ENCODE assay signal across 36 cellular contexts in the genomic region with DNA sequence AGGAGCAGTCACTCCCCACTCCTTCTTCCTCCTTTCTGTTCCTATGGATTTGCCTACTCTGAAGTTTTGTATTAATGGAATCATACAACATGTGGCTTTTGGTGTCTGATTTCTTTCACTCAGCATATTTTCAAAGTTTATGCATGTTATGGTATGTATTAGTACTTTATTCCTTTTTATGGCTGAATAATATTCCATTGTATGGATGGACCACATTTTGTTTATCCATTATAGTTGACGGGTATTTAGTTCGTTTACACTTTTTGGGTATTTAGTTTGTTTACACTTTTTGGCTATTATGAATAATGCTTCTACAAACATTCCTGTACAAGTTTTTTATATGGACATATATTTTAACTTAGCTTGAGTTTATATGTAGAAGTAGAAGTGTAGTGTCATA.
"Had no signal": no experiment of that assay in that cellular context is flagged by ENCODE, and none has a peak within 500 bp of the region (broad histone marks: within the 10 kb centered on the region; RNA-seq: fewer than 3 reads in every experiment).

No MANE protein-coding gene starts in this region.

- H3K27ac Mint-ChIP-seq: activated B cell treated with CpG ODN at 0.5 μM for 24 hours; activated CD4-positive, alpha-beta memory T cell treated with anti-CD3 and anti-CD28 coated beads for 36 hours; activated CD4-positive, alpha-beta T cell treated with anti-CD3 and anti-CD28 coated beads, Interleukin-2, amount 10 ng/mL, durations not matched to agents 24 days and 14 days; activated CD8-positive, alpha-beta T cell treated with anti-CD3 and anti-CD28 coated beads for 36 hours; activated naive CD4-positive, alpha-beta T cell treated with anti-CD3 and anti-CD28 coated beads for 36 hours; activated naive CD4-positive, alpha-beta T cell treated with anti-CD3 and anti-CD28 coated beads, Interleukin-2, amount 50 U/mL, for 72 hours; activated naive CD8-positive, alpha-beta T cell treated with anti-CD3 and anti-CD28 coated beads for 36 hours; activated T-cell treated with anti-CD3 and anti-CD28 coated beads, Interleukin-2, amount 50 U/mL, for 72 hours; activated T-helper 1 cell treated with anti-CD3 and anti-CD28 coated beads, Interleukin-12 subunit alpha, Interleukin-12 subunit beta, Interleukin-2, Interleukin-4 antibody, amounts not matched to agents 30 ng/mL and 10 ng/mL and 1 ng/mL, durations not matched to agents 14 hours and 24 hours and 36 hours; activated T-helper 17 cell treated with anti-CD3 and anti-CD28 coated beads, Interleukin-2, amount 50 U/mL, for 72 hours; T-helper 1 cell treated with Interleukin-12 subunit alpha and Interleukin-12 subunit beta and Interleukin-4 antibody, amounts not matched to agents 30 μg/mL and 1 μg/mL, for 36 hours; T-helper 2 cell treated with Interferon-gamma antibody and Interleukin-4, amounts not matched to agents 5 μg/mL and 100 μg/mL, for 36 hours had no signal

- H3K4me3 ChIP-seq: adrenal gland, body of pancreas, breast epithelium had no signal

- H3K4me1 ChIP-seq: adrenal gland, body of pancreas, breast epithelium had no signal

- H3K36me3 ChIP-seq: adrenal gland, brain microvascular endothelial cell, breast epithelium had no signal

- H3K27me3 ChIP-seq: adrenal gland, body of pancreas, brain microvascular endothelial cell, breast epithelium had no signal

- DNase-seq: activated B cell treated with CpG ODN at 0.5 μM for 24 hours; activated CD4-positive, alpha-beta memory T cell treated with anti-CD3 and anti-CD28 coated beads for 36 hours; activated CD4-positive, alpha-beta T cell treated with anti-CD3 and anti-CD28 coated beads, Interleukin-2, amount 10 ng/mL, durations not matched to agents 24 days and 14 days; activated CD4-positive, alpha-beta T cell treated with anti-CD3 and anti-CD28 coated beads, Interleukin-2, amount 50 U/mL, for 1 hour; activated CD4-positive, alpha-beta T cell treated with anti-CD3 and anti-CD28 coated beads, Interleukin-2, amount 50 U/mL, for 4 hours; activated CD4-positive, CD25-positive, alpha-beta regulatory T cell treated with anti-CD3 and anti-CD28 coated beads, Interleukin-2, amount 50 U/mL, for 72 hours; activated CD8-positive, alpha-beta memory T cell treated with anti-CD3 and anti-CD28 coated beads, Interleukin-2, amount 50 U/mL, for 4 hours; activated CD8-positive, alpha-beta T cell treated with anti-CD3 and anti-CD28 coated beads for 36 hours; activated effector memory CD4-positive, alpha-beta T cell treated with anti-CD3 and anti-CD28 coated beads, Interleukin-2, amount 50 U/mL, for 16 hours; activated gamma-delta T cell treated with Interleukin-2 at 50 U/mL for 16 hours; activated naive CD4-positive, alpha-beta T cell; activated naive CD4-positive, alpha-beta T cell treated with anti-CD3 and anti-CD28 coated beads for 36 hours; activated naive CD4-positive, alpha-beta T cell treated with anti-CD3 and anti-CD28 coated beads, Interleukin-2, amount 50 U/mL, for 16 hours; activated naive CD8-positive, alpha-beta T cell treated with anti-CD3 and anti-CD28 coated beads for 36 hours; activated T-cell treated with anti-CD3 and anti-CD28 coated beads for 4 hours; activated T-cell treated with anti-CD3 and anti-CD28 coated beads, Interleukin-2, amount 50 U/mL, for 1 hour; activated T-cell treated with anti-CD3 and anti-CD28 coated beads, Interleukin-2, amount 50 U/mL, for 4 hours; activated T-cell treated with anti-CD3 and anti-CD28 coated beads, Interleukin-2, amount 50 U/mL, for 72 hours; adrenal gland; amniotic stem cell; aorta; body of pancreas; brain microvascular endothelial cell; central memory CD4-positive, alpha-beta T cell; T-helper 1 cell; T-helper 2 cell; T-helper 9 cell had no signal

- FAIRE-seq: astrocyte, TTC549 had no signal

- H3K9me3 Mint-ChIP-seq: activated B cell treated with CpG ODN at 0.5 μM for 24 hours; activated T-helper 17 cell treated with anti-CD3 and anti-CD28 coated beads, Interleukin-2, amount 50 U/mL, for 72 hours had no signal

- H3K4me3 Mint-ChIP-seq: activated B cell treated with CpG ODN at 0.5 μM for 24 hours; activated CD4-positive, alpha-beta memory T cell treated with anti-CD3 and anti-CD28 coated beads for 36 hours; activated CD4-positive, alpha-beta T cell treated with anti-CD3 and anti-CD28 coated beads, Interleukin-2, amount 10 ng/mL, durations not matched to agents 24 days and 14 days; activated CD8-positive, alpha-beta T cell treated with anti-CD3 and anti-CD28 coated beads for 36 hours; activated naive CD4-positive, alpha-beta T cell treated with anti-CD3 and anti-CD28 coated beads for 36 hours; activated naive CD8-positive, alpha-beta T cell treated with anti-CD3 and anti-CD28 coated beads for 36 hours; activated T-cell treated with anti-CD3 and anti-CD28 coated beads, Interleukin-2, amount 50 U/mL, for 4 hours; activated T-cell treated with anti-CD3 and anti-CD28 coated beads, Interleukin-2, amount 50 U/mL, for 72 hours; activated T-helper 1 cell treated with anti-CD3 and anti-CD28 coated beads, Interleukin-12 subunit alpha, Interleukin-12 subunit beta, Interleukin-2, Interleukin-4 antibody, amounts not matched to agents 30 ng/mL and 10 ng/mL and 1 ng/mL, durations not matched to agents 14 hours and 24 hours and 36 hours; activated T-helper 17 cell treated with anti-CD3 and anti-CD28 coated beads, Interleukin-2, amount 50 U/mL, for 72 hours; T-helper 1 cell treated with Interleukin-12 subunit alpha and Interleukin-12 subunit beta and Interleukin-4 antibody, amounts not matched to agents 30 μg/mL and 1 μg/mL, for 36 hours; T-helper 2 cell treated with Interferon-gamma antibody and Interleukin-4, amounts not matched to agents 5 μg/mL and 100 μg/mL, for 36 hours had no signal

- ATAC-seq: activated CD8-positive, alpha-beta T cell treated with anti-CD3 and anti-CD28 coated beads for 36 hours; activated naive CD4-positive, alpha-beta T cell treated with anti-CD3 and anti-CD28 coated beads, Interleukin-2, amount 50 U/mL, for 72 hours; activated T-cell treated with anti-CD3 and anti-CD28 coated beads, Interleukin-2, amount 50 U/mL, for 4 hours; activated T-cell treated with anti-CD3 and anti-CD28 coated beads, Interleukin-2, amount 50 U/mL, for 72 hours; activated T-helper 17 cell treated with anti-CD3 and anti-CD28 coated beads, Interleukin-2, amount 50 U/mL, for 72 hours; body of pancreas had no signal

- H3K27ac ChIP-seq: adrenal gland, body of pancreas, brain microvascular endothelial cell, breast epithelium, VCaP had no signal

- H3K36me3 Mint-ChIP-seq: activated naive CD8-positive, alpha-beta T cell treated with anti-CD3 and anti-CD28 coated beads for 36 hours had no signal

- H3K9me3 ChIP-seq: adrenal gland, body of pancreas, breast epithelium had no signal

- H3K4me1 Mint-ChIP-seq: activated B cell treated with CpG ODN at 0.5 μM for 24 hours; activated CD4-positive, alpha-beta T cell treated with anti-CD3 and anti-CD28 coated beads, Interleukin-2, amount 10 ng/mL, durations not matched to agents 24 days and 14 days; activated T-helper 17 cell treated with anti-CD3 and anti-CD28 coated beads, Interleukin-2, amount 50 U/mL, for 72 hours had no signal

- H3K27me3 Mint-ChIP-seq: activated CD4-positive, alpha-beta memory T cell treated with anti-CD3 and anti-CD28 coated beads for 36 hours; activated CD4-positive, alpha-beta T cell treated with anti-CD3 and anti-CD28 coated beads, Interleukin-2, amount 10 ng/mL, durations not matched to agents 24 days and 14 days; activated CD8-positive, alpha-beta T cell treated with anti-CD3 and anti-CD28 coated beads for 36 hours; activated naive CD8-positive, alpha-beta T cell treated with anti-CD3 and anti-CD28 coated beads for 36 hours; activated T-helper 17 cell treated with anti-CD3 and anti-CD28 coated beads, Interleukin-2, amount 50 U/mL, for 72 hours had no signal
